In genomic region chr10:68516766-68517165, GRCh38 we compare ENCODE assay signal across 2 cellular contexts.
TF ChIP-seq lines count a peak whose summit lies in the region.

No MANE protein-coding gene starts in this region.

TF ChIP-seq in HepG2, 621 proteins besides CTCF, POLR2A, EP300 and RAD21:
- TF ChIP-seq NR2F6 (IDR thresholded peaks at IDR 0.05) = no peak
- TF ChIP-seq NR2F6 (CRISPR knock-in tag; IDR thresholded peaks at IDR 0.05) = no peak
- no peak for TF ChIP-seq PITX1 (CRISPR knock-in tag; IDR thresholded peaks at IDR 0.05)
- no peak for TF ChIP-seq RFX1 (IDR thresholded peaks at IDR 0.05)
- no peak for TF ChIP-seq GTF3A (CRISPR knock-in tag; conservative IDR thresholded peaks at IDR 0.05)
- no peak for TF ChIP-seq ATF3 (CRISPR knock-in tag; IDR thresholded peaks at IDR 0.05)
- TF ChIP-seq IRF2 (CRISPR knock-in tag; IDR thresholded peaks at IDR 0.05) = no peak
- no peak for TF ChIP-seq ZNF605 (CRISPR knock-in tag; IDR thresholded peaks at IDR 0.05)
- TF ChIP-seq ZNF670 (CRISPR knock-in tag; IDR thresholded peaks at IDR 0.05; ENCODE audit: borderline replicate concordance) = no peak
- TF ChIP-seq ZNF879 (CRISPR knock-in tag; IDR thresholded peaks at IDR 0.05) = no peak
- TF ChIP-seq, protein P1, sequence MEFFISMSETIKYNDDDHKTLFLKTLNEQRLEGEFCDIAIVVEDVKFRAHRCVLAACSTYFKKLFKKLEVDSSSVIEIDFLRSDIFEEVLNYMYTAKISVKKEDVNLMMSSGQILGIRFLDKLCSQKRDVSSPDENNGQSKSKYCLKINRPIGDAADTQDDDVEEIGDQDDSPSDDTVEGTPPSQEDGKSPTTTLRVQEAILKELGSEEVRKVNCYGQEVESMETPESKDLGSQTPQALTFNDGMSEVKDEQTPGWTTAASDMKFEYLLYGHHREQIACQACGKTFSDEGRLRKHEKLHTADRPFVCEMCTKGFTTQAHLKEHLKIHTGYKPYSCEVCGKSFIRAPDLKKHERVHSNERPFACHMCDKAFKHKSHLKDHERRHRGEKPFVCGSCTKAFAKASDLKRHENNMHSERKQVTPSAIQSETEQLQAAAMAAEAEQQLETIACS (CRISPR knock-in tag; IDR thresholded peaks at IDR 0.05) = no peak
- no peak for TF ChIP-seq IKZF5 (CRISPR knock-in tag; IDR thresholded peaks at IDR 0.05)
- TF ChIP-seq GFI1 (CRISPR knock-in tag; IDR thresholded peaks at IDR 0.05; ENCODE audit: borderline replicate concordance) = no peak
- TF ChIP-seq IKZF4 (CRISPR knock-in tag; IDR thresholded peaks at IDR 0.05; ENCODE audit: borderline replicate concordance, low read depth, not compliant biosample characterization) = no peak
- TF ChIP-seq ZNF225 (CRISPR knock-in tag; IDR thresholded peaks at IDR 0.05) = no peak
- TF ChIP-seq ETV6 (CRISPR knock-in tag; conservative IDR thresholded peaks at IDR 0.05) = no peak
- TF ChIP-seq ZNF263 (CRISPR knock-in tag; IDR thresholded peaks at IDR 0.05) = no peak

TF ChIP-seq in SK-N-SH treated with all-trans-retinoic acid at 6 μM for 48 hours, 23 proteins besides CTCF, POLR2A, EP300 and RAD21:
- TF ChIP-seq ZNF8 (CRISPR knock-in tag; IDR thresholded peaks at IDR 0.05) (peak; percentile 78), ZC3H10 (CRISPR knock-in tag; IDR thresholded peaks at IDR 0.05) (no peak), ISL1 (CRISPR knock-in tag; IDR thresholded peaks at IDR 0.05) (no peak), OSR1 (CRISPR knock-in tag; IDR thresholded peaks at IDR 0.05) (no peak), CREB5 (CRISPR knock-in tag; IDR thresholded peaks at IDR 0.05; ENCODE audit: low read depth) (no peak)
- TF ChIP-seq, protein P2, sequence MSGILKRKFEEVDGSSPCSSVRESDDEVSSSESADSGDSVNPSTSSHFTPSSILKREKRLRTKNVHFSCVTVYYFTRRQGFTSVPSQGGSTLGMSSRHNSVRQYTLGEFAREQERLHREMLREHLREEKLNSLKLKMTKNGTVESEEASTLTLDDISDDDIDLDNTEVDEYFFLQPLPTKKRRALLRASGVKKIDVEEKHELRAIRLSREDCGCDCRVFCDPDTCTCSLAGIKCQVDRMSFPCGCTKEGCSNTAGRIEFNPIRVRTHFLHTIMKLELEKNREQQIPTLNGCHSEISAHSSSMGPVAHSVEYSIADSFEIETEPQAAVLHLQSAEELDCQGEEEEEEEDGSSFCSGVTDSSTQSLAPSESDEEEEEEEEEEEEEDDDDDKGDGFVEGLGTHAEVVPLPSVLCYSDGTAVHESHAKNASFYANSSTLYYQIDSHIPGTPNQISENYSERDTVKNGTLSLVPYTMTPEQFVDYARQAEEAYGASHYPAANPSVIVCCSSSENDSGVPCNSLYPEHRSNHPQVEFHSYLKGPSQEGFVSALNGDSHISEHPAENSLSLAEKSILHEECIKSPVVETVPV (CRISPR knock-in tag; IDR thresholded peaks at IDR 0.05) = no peak
- TF ChIP-seq, protein P3, sequence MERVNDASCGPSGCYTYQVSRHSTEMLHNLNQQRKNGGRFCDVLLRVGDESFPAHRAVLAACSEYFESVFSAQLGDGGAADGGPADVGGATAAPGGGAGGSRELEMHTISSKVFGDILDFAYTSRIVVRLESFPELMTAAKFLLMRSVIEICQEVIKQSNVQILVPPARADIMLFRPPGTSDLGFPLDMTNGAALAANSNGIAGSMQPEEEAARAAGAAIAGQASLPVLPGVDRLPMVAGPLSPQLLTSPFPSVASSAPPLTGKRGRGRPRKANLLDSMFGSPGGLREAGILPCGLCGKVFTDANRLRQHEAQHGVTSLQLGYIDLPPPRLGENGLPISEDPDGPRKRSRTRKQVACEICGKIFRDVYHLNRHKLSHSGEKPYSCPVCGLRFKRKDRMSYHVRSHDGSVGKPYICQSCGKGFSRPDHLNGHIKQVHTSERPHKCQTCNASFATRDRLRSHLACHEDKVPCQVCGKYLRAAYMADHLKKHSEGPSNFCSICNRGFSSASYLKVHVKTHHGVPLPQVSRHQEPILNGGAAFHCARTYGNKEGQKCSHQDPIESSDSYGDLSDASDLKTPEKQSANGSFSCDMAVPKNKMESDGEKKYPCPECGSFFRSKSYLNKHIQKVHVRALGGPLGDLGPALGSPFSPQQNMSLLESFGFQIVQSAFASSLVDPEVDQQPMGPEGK (CRISPR knock-in tag; IDR thresholded peaks at IDR 0.05; ENCODE audit: borderline replicate concordance) = no peak
